Comparison of ENCODE assay signal across 1 cellular context in the genomic region with DNA sequence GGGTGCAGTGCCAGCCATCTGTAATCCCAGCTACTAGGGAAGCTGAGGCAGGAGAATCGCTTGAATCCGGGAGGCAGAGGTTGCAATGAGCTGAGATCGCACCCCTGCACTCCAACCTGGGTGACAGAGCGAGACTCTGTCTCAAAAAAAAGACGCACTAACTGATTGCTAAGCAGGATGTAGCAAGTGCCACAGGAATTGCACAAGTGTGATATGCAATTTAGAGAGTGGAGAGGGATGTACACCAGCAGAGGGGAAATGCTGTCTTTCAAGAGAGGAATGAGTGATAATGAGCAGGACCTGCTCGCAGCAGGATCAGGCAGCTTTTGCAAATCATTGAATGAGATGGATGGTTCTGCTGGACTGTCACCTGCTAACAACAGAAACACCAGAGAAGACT.
TF ChIP-seq lines count a peak whose summit lies in the region.

No MANE protein-coding gene starts in this region.

TF ChIP-seq in GM23338, 12 proteins besides CTCF, POLR2A, EP300 and RAD21 (continued from another document):
- TF ChIP-seq REST (IDR thresholded peaks at IDR 0.05; ENCODE audit: unreplicated experiment) (no peak), EZH2phosphoT487 (IDR thresholded peaks at IDR 0.05; ENCODE audit: unreplicated experiment) (no peak), EZH2 (IDR thresholded peaks at IDR 0.05; ENCODE audit: low read depth, unreplicated experiment) (no peak), CREB1 (CRISPR knock-in tag; IDR thresholded peaks at IDR 0.05; ENCODE audit: low read depth) (no peak)
